ENCODE assay signal across 9 cellular contexts in genomic region chr11:83070044-83070877, GRCh38. TPM values are rescaled to one million over a fixed set of nuclear protein-coding genes. Genes with fewer than 3 reads are reported as not detected.
DNase-seq lines count a peak whose midpoint lies in the region; ATAC-seq and TF ChIP-seq lines count a peak whose summit lies in the region.
"Had no signal": no experiment of that assay in that cellular context is flagged by ENCODE, and none has a peak within 500 bp of the region (broad histone marks: within the 10 kb centered on the region; RNA-seq: fewer than 3 reads in every experiment).

No MANE protein-coding gene starts in this region.

- H3K27me3 Mint-ChIP-seq in stimulated activated naive CD8-positive, alpha-beta T cell treated with anti-CD3 and anti-CD28 coated beads, Interleukin-15, Interleukin-2, amounts not matched to agents 100 ng/mL and 50 ng/mL, for 24 hours = no peaks in the 10 kb centered on the region

- H3K4me1 Mint-ChIP-seq in stimulated activated naive CD8-positive, alpha-beta T cell treated with anti-CD3 and anti-CD28 coated beads, Interleukin-15, Interleukin-2, amounts not matched to agents 100 ng/mL and 50 ng/mL, for 24 hours (ENCODE audit: low read depth) = peaks cover 45% of the 10 kb centered on the region

- no peak for ATAC-seq in stimulated activated naive CD8-positive, alpha-beta T cell treated with anti-CD3 and anti-CD28 coated beads, Interleukin-15, Interleukin-2, amounts not matched to agents 100 U/mL and 50 U/mL, for 24 hours

- H3K9me3 Mint-ChIP-seq in stimulated activated naive CD8-positive, alpha-beta T cell treated with anti-CD3 and anti-CD28 coated beads, Interleukin-15, Interleukin-2, amounts not matched to agents 100 ng/mL and 50 ng/mL, for 24 hours = no peaks in the 10 kb centered on the region
- H3K9me3 Mint-ChIP-seq: neural crest cell had no signal

- H3K9me3 ChIP-seq in adrenal gland (replicated peaks in 1 of 3) (no peaks in the 10 kb centered on the region), thymus (ENCODE audit: control insufficient read depth) (no peaks in the 10 kb centered on the region)

- H3K4me3 ChIP-seq in adrenal gland (peak overlapping the region in 3 of 4 donors; percentile 78 to 89 (median 85)), thymus (ENCODE audit: low read length) (peak overlapping the region; percentile 73)

- H3K36me3 ChIP-seq in adrenal gland (replicated peaks in 1 of 2) (peaks cover 0 to 14% of the 10 kb centered on the region in 2 donors), thymus (ENCODE audit: control insufficient read depth, insufficient read depth) (no peaks in the 10 kb centered on the region)

- TF ChIP-seq CTCF in adrenal gland (IDR thresholded peaks at IDR 0.05) = no peak

- H3K36me3 Mint-ChIP-seq in stimulated activated naive CD8-positive, alpha-beta T cell treated with anti-CD3 and anti-CD28 coated beads, Interleukin-15, Interleukin-2, amounts not matched to agents 100 ng/mL and 50 ng/mL, for 24 hours (ENCODE audit: low read depth) = peaks cover 26% of the 10 kb centered on the region

- WGBS in adrenal gland, 4 donors = 12 to 15% (median 14%) methylated on average over 7 of the region's 7 CpGs
- 39% methylated on average over 7 of the region's 7 CpGs for WGBS in thymus

- no peak overlapping the region for H3K4me3 Mint-ChIP-seq in stimulated activated naive CD8-positive, alpha-beta T cell treated with anti-CD3 and anti-CD28 coated beads, Interleukin-15, Interleukin-2, amounts not matched to agents 100 ng/mL and 50 ng/mL, for 24 hours
- H3K4me3 Mint-ChIP-seq: neural crest cell had no signal

- DNase-seq in stimulated activated naive CD8-positive, alpha-beta T cell treated with anti-CD3 and anti-CD28 coated beads, Interleukin-15, Interleukin-2, amounts not matched to agents 100 U/mL and 50 U/mL, for 24 hours = no peak
- DNase-seq in adrenal gland (peak in 4 of 7 donors; percentile 37 to 70 (median 49)), iPS-NIHi11 (ENCODE audit: low spot score) (peak; percentile 29), GM19238 (ENCODE audit: insufficient read length, low spot score) (no peak)
- no peak for DNase-seq in activated CD4-positive, CD25-positive, alpha-beta regulatory T cell treated with anti-CD3 and anti-CD28 coated beads, Interleukin-2, amount 50 U/mL, for 72 hours
- no peak for DNase-seq in stimulated activated naive CD4-positive, alpha-beta T cell treated with Interleukin-2 at 50 U/mL for 16 hours (lab: John Stamatoyannopoulos, UW)

- H3K4me1 ChIP-seq in adrenal gland (replicated peaks in 1 of 2) (peaks cover 20 to 40% of the 10 kb centered on the region in 2 donors), thymus (ENCODE audit: control insufficient read depth, insufficient read depth, low read length) (peaks cover 4% of the 10 kb centered on the region)

- no peak for TF ChIP-seq POLR2A in adrenal gland (IDR thresholded peaks at IDR 0.05)

- peak overlapping the region; percentile 38 for H3K27ac Mint-ChIP-seq in stimulated activated naive CD8-positive, alpha-beta T cell treated with anti-CD3 and anti-CD28 coated beads, Interleukin-15, Interleukin-2, amounts not matched to agents 100 ng/mL and 50 ng/mL, for 24 hours

- H3K27me3 ChIP-seq in adrenal gland = no peaks in the 10 kb centered on the region
- H3K27me3 ChIP-seq in thymus (ENCODE audit: control insufficient read depth, insufficient read depth) = peaks cover 18% of the 10 kb centered on the region

- intact Hi-C loops in adrenal gland (cut with DNase I) = loop anchor here in 1 of 2 donors (10.0 kb wide), 1 partner anchor 165 kb away; the partner anchor contains the start of genes DDIAS and PRCP

- peak overlapping the region; percentile 91 to 98 (median 94) for H3K27ac ChIP-seq in adrenal gland
- peak overlapping the region; percentile 46 for H3K27ac ChIP-seq in thymus (ENCODE audit: low read depth)

RNA-seq across cellular contexts. Expression of gene RAB30, which starts 1.4 kb away (rescaled TPM):
- 10 to 100 TPM; 24.5 to 69.4 (median 43.1) TPM for total RNA-seq in adrenal gland
- polyA plus RNA-seq in adrenal gland (10 to 100 TPM in 1 of 3 donors, 1 to 10 TPM in 2; 5.1 to 55.4 (median 5.4) TPM), thymus (7.5 TPM)

Comparison
In these comparisons a context has a peak if more than half of its experiments do, and no peak if none do; other contexts are left out.
1. DNase-seq: peak in adrenal gland (4 of 7) and iPS-NIHi11 (single experiment); none in stimulated activated naive CD8-positive, alpha-beta T cell treated with anti-CD3 and anti-CD28 coated beads, Interleukin-15, Interleukin-2, amounts not matched to agents 100 U/mL and 50 U/mL, for 24 hours (single experiment), GM19238 (single experiment), activated CD4-positive, CD25-positive, alpha-beta regulatory T cell treated with anti-CD3 and anti-CD28 coated beads, Interleukin-2, amount 50 U/mL, for 72 hours (single experiment) and stimulated activated naive CD4-positive, alpha-beta T cell treated with Interleukin-2 at 50 U/mL for 16 hours (single experiment).